ENCODE assay signal across 1 cellular context in genomic region chr1:118907466-118907865, GRCh38.
TF ChIP-seq lines count a peak whose summit lies in the region.

No MANE protein-coding gene starts in this region.

TF ChIP-seq in GM12878, 131 proteins besides CTCF, POLR2A, EP300 and RAD21 (continued from another document):
- no peak for TF ChIP-seq PRDM15 (CRISPR knock-in tag; IDR thresholded peaks at IDR 0.05)
- TF ChIP-seq PKNOX1 (IDR thresholded peaks at IDR 0.05) = no peak
- TF ChIP-seq MTA3 (IDR thresholded peaks at IDR 0.05; ENCODE audit: borderline replicate concordance, low read length) = no peak
- TF ChIP-seq IRF5 (IDR thresholded peaks at IDR 0.05; ENCODE audit: borderline replicate concordance) = no peak
- no peak for TF ChIP-seq ASH2L (IDR thresholded peaks at IDR 0.05; ENCODE audit: borderline replicate concordance, low read depth)
- TF ChIP-seq SP1 (IDR thresholded peaks at IDR 0.05; ENCODE audit: low read depth, low read length) = no peak
